1 cellular context compared by ENCODE assay signal in genomic region chr6:112172540-112172939, GRCh38.
TF ChIP-seq lines count a peak whose summit lies in the region.

No MANE protein-coding gene starts in this region.

TF ChIP-seq in GM23338, 12 proteins besides CTCF, POLR2A, EP300 and RAD21 (continued from another document):
- TF ChIP-seq REST (IDR thresholded peaks at IDR 0.05; ENCODE audit: unreplicated experiment) (no peak), JUNB (IDR thresholded peaks at IDR 0.05; ENCODE audit: unreplicated experiment) (no peak), NANOG (IDR thresholded peaks at IDR 0.05; ENCODE audit: borderline replicate concordance) (no peak), STAT1 (IDR thresholded peaks at IDR 0.05; ENCODE audit: unreplicated experiment) (no peak)
